9 cellular contexts compared by ENCODE assay signal in the genomic region with DNA sequence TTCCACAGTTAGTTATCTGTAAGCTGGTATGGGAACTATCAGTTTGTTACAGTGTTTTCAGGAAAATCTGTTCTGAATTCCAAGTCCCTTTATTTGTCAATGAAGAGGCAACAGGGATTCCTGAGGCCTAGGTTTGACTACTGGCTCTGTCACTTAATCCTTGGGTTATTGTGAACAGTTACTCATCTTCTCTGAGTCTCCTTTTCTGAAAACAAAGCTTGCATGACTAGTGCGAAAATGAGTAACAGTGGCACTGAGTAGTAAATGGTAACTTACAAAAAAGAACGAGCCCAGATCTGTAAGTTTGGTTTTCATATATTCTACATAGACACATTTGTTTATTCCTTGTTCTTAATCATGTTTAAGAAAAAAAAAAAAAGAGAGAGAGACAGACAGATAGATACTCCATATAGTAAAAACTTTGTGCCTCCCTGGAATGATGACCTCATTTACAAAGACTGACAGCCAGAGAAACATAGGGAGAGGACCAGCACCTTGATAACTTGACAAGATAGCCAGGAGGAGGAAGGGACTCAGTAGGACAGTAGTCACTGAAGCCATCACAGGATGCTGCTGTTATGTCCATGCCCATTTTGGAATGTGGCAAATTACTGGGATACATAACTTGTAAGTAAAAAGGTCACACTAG. TPM values are rescaled to one million over a fixed set of nuclear protein-coding genes. Genes with fewer than 3 reads are reported as not detected.
DNase-seq lines count a peak whose midpoint lies in the region; ATAC-seq, FAIRE-seq and TF ChIP-seq lines count a peak whose summit lies in the region.
"Had no signal": no experiment of that assay in that cellular context is flagged by ENCODE, and none has a peak within 500 bp of the region (broad histone marks: within the 10 kb centered on the region; RNA-seq: fewer than 3 reads in every experiment).

No MANE protein-coding gene starts in this region.

- H3K79me2 ChIP-seq in DND-41 (ENCODE audit: insufficient read depth, low read length), result peaks cover 10% of the 10 kb centered on the region
- peaks cover 23% of the 10 kb centered on the region for H3K79me2 ChIP-seq in Karpas-422 (ENCODE audit: low read length)
- H3K79me2 ChIP-seq in astrocyte (ENCODE audit: insufficient read depth, low read length), result peaks cover 17% of the 10 kb centered on the region
- peaks cover 19% of the 10 kb centered on the region for H3K79me2 ChIP-seq in neural cell (replicated peaks; ENCODE audit: insufficient read depth, low read length)

- H3K27ac ChIP-seq in DND-41 (ENCODE audit: low read length) (no peak overlapping the region), Karpas-422 (ENCODE audit: low read length) (no peak overlapping the region), astrocyte (ENCODE audit: low read depth, low read length) (no peak overlapping the region), neural cell (ENCODE audit: low read length) (no peak overlapping the region)

- H3K4me1 ChIP-seq in DND-41 (ENCODE audit: insufficient read depth, low read length), result peaks cover 21% of the 10 kb centered on the region
- H3K4me1 ChIP-seq in Karpas-422 (ENCODE audit: low read length), result peaks cover 13% of the 10 kb centered on the region
- H3K4me1 ChIP-seq in astrocyte (ENCODE audit: insufficient read depth, low read length), result peaks cover 4% of the 10 kb centered on the region

- H3K4me2 ChIP-seq in DND-41 (ENCODE audit: insufficient read depth, low read length), result peak overlapping the region; percentile 59
- peak overlapping the region; percentile 57 for H3K4me2 ChIP-seq in Karpas-422 (ENCODE audit: low read depth, low read length, poor library complexity, severe bottlenecking)
- H3K4me2 ChIP-seq in astrocyte (ENCODE audit: low read length), result peak overlapping the region; percentile 88
- no peak overlapping the region for H3K4me2 ChIP-seq in neural cell (ENCODE audit: low read length)

- peak overlapping the region; percentile 47 for H3K27ac Mint-ChIP-seq in astrocyte (ENCODE audit: unreplicated experiment)
- H3K27ac Mint-ChIP-seq: dendritic cell treated with granulocyte-macrophage colony-stimulating factor and Interleukin-4, amounts not matched to agents 40 ng/mL and 50 ng/mL, for 4 days had no signal

- H4K20me1 ChIP-seq in DND-41 (ENCODE audit: insufficient read depth, low read length) (no peaks in the 10 kb centered on the region), Karpas-422 (ENCODE audit: insufficient read depth, low read depth, low read length) (no peaks in the 10 kb centered on the region), astrocyte (ENCODE audit: insufficient read depth, low read length) (no peaks in the 10 kb centered on the region), neural cell (ENCODE audit: insufficient read depth) (no peaks in the 10 kb centered on the region)

- no peaks in the 10 kb centered on the region for H3K36me3 Mint-ChIP-seq in astrocyte (ENCODE audit: low read depth, unreplicated experiment)

- H3K36me3 ChIP-seq in DND-41 (ENCODE audit: insufficient read depth, low read length) (peaks cover 4% of the 10 kb centered on the region; the same call in 1 of the 2 replicates), Karpas-422 (ENCODE audit: insufficient read depth, low read length) (no peaks in the 10 kb centered on the region), astrocyte (ENCODE audit: insufficient read depth, low read length) (peaks cover 2% of the 10 kb centered on the region), neural cell (ENCODE audit: insufficient read depth, low read length) (no peaks in the 10 kb centered on the region)

- peak overlapping the region; percentile 99 for H3K4me3 Mint-ChIP-seq in astrocyte (ENCODE audit: unreplicated experiment)
- H3K4me3 Mint-ChIP-seq: dendritic cell treated with granulocyte-macrophage colony-stimulating factor and Interleukin-4, amounts not matched to agents 40 ng/mL and 50 ng/mL, for 4 days had no signal

- H3K9me2 ChIP-seq in Karpas-422 (replicated peaks; ENCODE audit: insufficient read depth, low read length) (no peaks in the 10 kb centered on the region), neural cell (ENCODE audit: insufficient read depth, low read length) (no peaks in the 10 kb centered on the region)

- FAIRE-seq in astrocyte (lab: Jason Lieb, UNC), result no peak

- H3K9me3 ChIP-seq in DND-41 (ENCODE audit: insufficient read depth, low read length, severe bottlenecking) (no peaks in the 10 kb centered on the region), Karpas-422 (ENCODE audit: low read length) (no peaks in the 10 kb centered on the region), astrocyte (ENCODE audit: insufficient read depth, low read depth, low read length) (no peaks in the 10 kb centered on the region), neural cell (ENCODE audit: low read length) (no peaks in the 10 kb centered on the region)

- no peak for TF ChIP-seq RAD21 in neural cell (conservative IDR thresholded peaks at IDR 0.05)

- no peak for TF ChIP-seq EP300 in neural cell (conservative IDR thresholded peaks at IDR 0.05; ENCODE audit: poor library complexity, severe bottlenecking)

- no peaks in the 10 kb centered on the region for H3F3A ChIP-seq in neural cell (ENCODE audit: insufficient read depth, low read length, poor library complexity, severe bottlenecking)

- no peaks in the 10 kb centered on the region for H3K27me3 Mint-ChIP-seq in astrocyte (ENCODE audit: low read depth, unreplicated experiment)

- H3K4me1 Mint-ChIP-seq in astrocyte (ENCODE audit: low read depth, unreplicated experiment), result peaks cover 21% of the 10 kb centered on the region

- H3K27me3 ChIP-seq in DND-41 (ENCODE audit: insufficient read depth, low read length, poor library complexity) (no peaks in the 10 kb centered on the region), Karpas-422 (ENCODE audit: low read length) (no peaks in the 10 kb centered on the region), astrocyte (ENCODE audit: insufficient read depth, low read length) (no peaks in the 10 kb centered on the region), neural cell (ENCODE audit: insufficient read depth, low read depth, low read length) (no peaks in the 10 kb centered on the region)

- no peak for ATAC-seq in DND-41 (ENCODE audit: insufficient read depth, low read depth)

- H3K9ac ChIP-seq in DND-41 (ENCODE audit: low read depth, low read length), result no peak overlapping the region
- peak overlapping the region; percentile 71 for H3K9ac ChIP-seq in Karpas-422 (ENCODE audit: low read length)
- H3K9ac ChIP-seq in astrocyte (ENCODE audit: low read length), result peak overlapping the region; percentile 90
- peak overlapping the region; percentile 22 for H3K9ac ChIP-seq in neural cell (ENCODE audit: low read length)

- no peak overlapping the region for H2AFZ ChIP-seq in DND-41 (ENCODE audit: low read depth, low read length)
- no peak overlapping the region for H2AFZ ChIP-seq in Karpas-422 (ENCODE audit: low read length)
- H2AFZ ChIP-seq in astrocyte (ENCODE audit: low read depth, low read length), result no peak overlapping the region
- H2AFZ ChIP-seq in neural cell (ENCODE audit: low read depth, low read length), result no peak overlapping the region

- H3K4me3 ChIP-seq in DND-41 (ENCODE audit: low read depth in 1 of 2, low read length in 2 of 2) (no peak overlapping the region), Karpas-422 (ENCODE audit: low read length) (peak overlapping the region; percentile 71), astrocyte (ENCODE audit: insufficient read depth, low read depth, low read length) (no peak overlapping the region), neural cell (ENCODE audit: low read length) (peak overlapping the region; percentile 70)

- no peaks in the 10 kb centered on the region for H3K9me3 Mint-ChIP-seq in astrocyte (ENCODE audit: unreplicated experiment)

- no peak for TF ChIP-seq CTCF in DND-41 (IDR thresholded peaks at IDR 0.05; ENCODE audit: borderline replicate concordance, extremely low read depth, low read length, poor library complexity, severe bottlenecking)
- no peak for TF ChIP-seq CTCF in astrocyte (IDR thresholded peaks at IDR 0.05; ENCODE audit: insufficient read depth, low read depth, low read length)
- TF ChIP-seq CTCF in neural cell (IDR thresholded peaks at IDR 0.05; ENCODE audit: poor library complexity, severe bottlenecking), result no peak

- DNase-seq in DND-41 (no peak), Karpas-422 (no peak), astrocyte (ENCODE audit: low read depth) (no peak), NCI-H1417 (lab: John Stamatoyannopoulos, UW) (no peak), GM19238 (ENCODE audit: insufficient read length, low spot score) (no peak), NOMO-1 treated with DMSO at 0.1 percent for 48 hours (lab: John Stamatoyannopoulos, UW; ENCODE audit: unreplicated experiment) (no peak), NCI-H2196 (lab: John Stamatoyannopoulos, UW; ENCODE audit: unreplicated experiment) (no peak)

TF ChIP-seq in neural cell, 6 proteins besides CTCF, POLR2A, EP300 and RAD21 (continues in another document):
- TF ChIP-seq EZH2 (IDR thresholded peaks at IDR 0.05; ENCODE audit: borderline replicate concordance, insufficient read depth, low read length, poor library complexity, severe bottlenecking) (no peak), SMC3 (conservative IDR thresholded peaks at IDR 0.05; ENCODE audit: poor library complexity) (no peak), TAF1 (IDR thresholded peaks at IDR 0.05; ENCODE audit: low read depth) (no peak), POLR2AphosphoS5 (IDR thresholded peaks at IDR 0.05) (no peak), MXI1 (conservative IDR thresholded peaks at IDR 0.05; ENCODE audit: poor library complexity, severe bottlenecking) (no peak)

RNA-seq across cellular contexts. Expression of gene MRPS33, which starts 1.9 kb away (rescaled TPM):
- total RNA-seq in Karpas-422 (2014; rRNA removed; shearing (Covaris generic); ENCODE audit: low replicate concordance), result 25.2 and 26.8 TPM in 2 replicates
- total RNA-seq in astrocyte, result 52.1 and 53.8 TPM in 2 replicates
- 68.4 and 68.5 TPM in 2 replicates for polyA plus RNA-seq in neural cell
- 20.9 and 27.4 TPM in 2 replicates for polyA minus RNA-seq in neural cell

Comparison
In these comparisons a context has a peak if more than half of its experiments do, and no peak if none do; other contexts are left out.
1. H3K4me3 ChIP-seq: peak in Karpas-422 (single experiment) and neural cell (single experiment); none in DND-41 (0 of 2) and astrocyte (single experiment).